In the genomic region with DNA sequence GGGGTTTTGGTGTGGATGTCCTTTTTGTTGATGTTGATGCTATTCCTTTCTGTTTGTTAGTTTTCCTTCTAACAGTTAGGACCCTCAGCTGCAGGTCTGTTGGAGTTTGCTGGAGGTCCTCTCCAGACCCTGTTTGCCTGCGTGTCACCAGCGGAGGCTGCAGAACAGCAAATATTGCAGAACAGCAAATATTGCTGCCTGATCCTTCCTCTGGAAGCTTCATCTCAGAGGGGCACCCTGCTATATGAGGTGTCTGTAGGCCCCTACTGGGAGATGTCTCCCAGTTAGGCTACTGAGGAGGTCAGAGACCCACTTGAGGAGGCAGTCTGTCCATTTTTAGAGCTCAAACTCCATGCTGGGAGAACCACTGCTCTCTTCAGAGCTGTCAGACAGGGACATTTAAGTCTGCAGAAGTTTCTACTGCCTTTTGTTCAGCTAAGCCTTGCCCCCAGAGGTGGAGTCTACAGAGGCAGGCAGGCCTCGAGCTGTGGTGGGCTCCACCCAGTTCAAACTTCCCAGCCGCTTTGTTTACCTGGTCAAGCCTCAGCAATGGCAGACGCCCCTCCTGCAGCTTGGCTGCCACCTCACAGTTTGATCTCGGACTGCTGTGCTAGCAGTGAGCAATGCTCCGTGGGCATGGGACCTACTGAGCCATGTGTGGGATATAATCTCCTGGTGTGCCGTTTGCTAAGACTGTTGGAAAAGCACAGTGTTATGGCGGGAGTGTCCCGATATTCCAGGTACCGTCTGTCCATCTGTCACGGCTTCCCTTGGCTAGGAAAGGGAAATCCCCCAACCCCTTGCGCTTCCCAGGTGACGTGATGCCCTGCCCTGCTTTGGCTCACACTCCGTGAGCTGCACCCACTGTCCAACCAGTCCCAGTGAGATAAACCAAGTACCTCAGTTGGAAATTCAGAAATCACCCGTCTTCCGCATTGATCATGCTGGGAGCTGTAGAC, we compare ENCODE assay signal across 11 cellular contexts. TPM values are rescaled to one million over a fixed set of nuclear protein-coding genes. Genes with fewer than 3 reads are reported as not detected.
"Had no signal": no experiment of that assay in that cellular context is flagged by ENCODE, and none has a peak within 500 bp of the region (broad histone marks: within the 10 kb centered on the region; RNA-seq: fewer than 3 reads in every experiment).

No MANE protein-coding gene starts in this region.

RNA-seq across cellular contexts. Expression of gene CRYM, which starts 56.4 kb away (rescaled TPM):
- total RNA-seq: activated naive CD4-positive, alpha-beta T cell treated with anti-CD3 and anti-CD28 coated beads for 36 hours; activated naive CD4-positive, alpha-beta T cell treated with anti-CD3 and anti-CD28 coated beads, Interleukin-2, amount 50 U/mL, for 72 hours; activated naive CD8-positive, alpha-beta T cell treated with anti-CD3 and anti-CD28 coated beads for 36 hours; activated T-cell treated with anti-CD3 and anti-CD28 coated beads, Interleukin-2, amount 50 U/mL, for 4 hours; activated T-cell treated with anti-CD3 and anti-CD28 coated beads, Interleukin-2, amount 50 U/mL, for 72 hours; activated T-helper 1 cell treated with anti-CD3 and anti-CD28 coated beads, Interleukin-12 subunit alpha, Interleukin-12 subunit beta, Interleukin-2, Interleukin-4 antibody, amounts not matched to agents 30 ng/mL and 10 ng/mL and 1 ng/mL, durations not matched to agents 14 hours and 24 hours and 36 hours; activated T-helper 17 cell treated with anti-CD3 and anti-CD28 coated beads, Interleukin-2, amount 50 U/mL, for 72 hours; activated T-helper 2 cell treated with anti-CD3 and anti-CD28 coated beads, Interferon-gamma antibody, Interleukin-2, Interleukin-4, amounts not matched to agents 10 μg/mL and 5 μg/mL and 100 μg/mL, durations not matched to agents 14 hours and 24 hours and 36 hours; ascending aorta; cardiac muscle cell; chondrocyte had no signal
- polyA plus RNA-seq: cardiac muscle cell had no signal
